ENCODE assay signal across 1 cellular context in the genomic region with DNA sequence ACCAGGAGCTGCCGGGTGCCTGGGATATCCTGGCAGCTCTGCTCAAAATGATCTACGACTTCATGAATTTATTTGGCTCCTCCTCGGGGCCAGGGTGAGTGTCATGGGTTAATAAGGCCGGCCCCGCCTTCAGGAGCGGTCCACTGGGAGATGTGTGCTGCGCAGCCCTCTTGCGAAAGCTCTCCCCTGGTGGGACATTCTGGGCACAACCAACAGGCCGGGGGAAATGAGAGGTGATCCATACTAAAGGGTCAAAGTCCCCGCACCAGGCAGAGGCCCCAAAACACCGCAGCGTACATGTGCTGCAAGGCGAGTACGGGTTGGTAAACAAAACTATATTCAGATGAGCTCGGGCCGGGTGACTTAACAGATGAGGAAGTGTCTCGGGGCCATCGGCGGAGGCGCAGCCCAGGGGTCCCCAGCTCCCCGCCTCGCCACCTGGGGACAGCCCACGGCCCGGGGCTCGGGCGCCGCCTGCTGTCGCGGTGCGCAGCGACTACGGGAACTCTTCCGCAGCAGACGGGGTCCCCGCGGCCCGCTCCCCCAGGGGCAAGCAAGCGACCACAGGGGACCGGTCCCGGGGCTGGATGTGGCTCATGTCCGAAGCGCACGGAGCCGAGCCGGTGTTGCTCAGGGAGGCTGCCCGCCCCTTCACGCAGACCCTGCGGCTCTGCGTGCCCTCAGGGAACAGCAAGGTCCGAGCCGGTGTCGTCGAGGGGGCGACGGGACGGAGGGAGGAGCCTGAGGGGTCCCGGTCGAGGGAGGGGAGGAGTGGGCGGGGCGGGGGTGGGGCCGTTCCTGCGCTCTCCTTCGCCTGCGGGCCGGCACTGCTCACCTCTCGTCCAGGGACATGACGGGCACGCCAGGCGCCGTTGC.
TF ChIP-seq lines count a peak whose summit lies in the region.

A gene with protein sequence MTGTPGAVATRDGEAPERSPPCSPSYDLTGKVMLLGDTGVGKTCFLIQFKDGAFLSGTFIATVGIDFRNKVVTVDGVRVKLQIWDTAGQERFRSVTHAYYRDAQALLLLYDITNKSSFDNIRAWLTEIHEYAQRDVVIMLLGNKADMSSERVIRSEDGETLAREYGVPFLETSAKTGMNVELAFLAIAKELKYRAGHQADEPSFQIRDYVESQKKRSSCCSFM (plus strand): TSS at position 834 of the 876 bp plus-strand sequence. CDS start 17 bp downstream, at position 851.

TF ChIP-seq in HepG2, 621 proteins besides CTCF, POLR2A, EP300 and RAD21 (continued from another document and continues in another):
- TF ChIP-seq FOXJ3 (CRISPR knock-in tag; IDR thresholded peaks at IDR 0.05; ENCODE audit: borderline replicate concordance) (peak; percentile 89; the same call in 1 of the 2 replicates), ZNF430 (CRISPR knock-in tag; IDR thresholded peaks at IDR 0.05) (peak; percentile 93; the same call in 1 of the 2 replicates), ELF3 (CRISPR knock-in tag; IDR thresholded peaks at IDR 0.05) (peak; percentile 85), TOPORS (CRISPR knock-in tag; IDR thresholded peaks at IDR 0.05) (peak; percentile 65; the same call in 1 of the 2 replicates), MTA1 (CRISPR knock-in tag; IDR thresholded peaks at IDR 0.05; ENCODE audit: borderline replicate concordance) (peak; percentile 81; the same call in 1 of the 2 replicates), ZFP37 (CRISPR knock-in tag; IDR thresholded peaks at IDR 0.05; ENCODE audit: borderline replicate concordance) (no peak), PRMT3 (CRISPR knock-in tag; IDR thresholded peaks at IDR 0.05; ENCODE audit: borderline replicate concordance, low read depth) (0 out of 2 replicates have a peak, but pooled peaks have one; percentile 31), DNMT1 (CRISPR knock-in tag; IDR thresholded peaks at IDR 0.05) (no peak), ISL2 (CRISPR knock-in tag; IDR thresholded peaks at IDR 0.05) (peak; percentile 85), ZNF20 (CRISPR knock-in tag; IDR thresholded peaks at IDR 0.05) (peak; percentile 100), RFX1 (IDR thresholded peaks at IDR 0.05) (no peak), ZSCAN29 (CRISPR knock-in tag; conservative IDR thresholded peaks at IDR 0.05) (0 out of 2 replicates have a peak, but pooled peaks have one; percentile 41), HNF4A (CRISPR knock-in tag; IDR thresholded peaks at IDR 0.05) (peak; percentile 99), TAF15 (IDR thresholded peaks at IDR 0.05; ENCODE audit: low read depth, low read length, poor library complexity, severe bottlenecking) (no peak), FOSL2 (CRISPR knock-in tag; IDR thresholded peaks at IDR 0.05) (peak; percentile 83), NFE2L2 (IDR thresholded peaks at IDR 0.05; ENCODE audit: low read length) (no peak; the same call in 1 of the 2 replicates), SAFB2 (CRISPR knock-in tag; IDR thresholded peaks at IDR 0.05; ENCODE audit: borderline replicate concordance, low read depth) (no peak), MXI1 (IDR thresholded peaks at IDR 0.05; ENCODE audit: borderline replicate concordance, low read depth, low read length) (peak; percentile 96; the same call in 2 of the 3 replicates), ZNF589 (CRISPR knock-in tag; conservative IDR thresholded peaks at IDR 0.05) (peak; percentile 62; the same call in 1 of the 2 replicates), PPARG (CRISPR knock-in tag; conservative IDR thresholded peaks at IDR 0.05) (peak; percentile 50; the same call in 1 of the 2 replicates), FOXA1 (IDR thresholded peaks at IDR 0.05) (no peak), FOXA1 (CRISPR knock-in tag; IDR thresholded peaks at IDR 0.05) (peak; percentile 72), ZMYM3 (CRISPR knock-in tag; IDR thresholded peaks at IDR 0.05) (peak; percentile 79), KDM4B (CRISPR knock-in tag; IDR thresholded peaks at IDR 0.05) (peak; percentile 78; the same call in 1 of the 2 replicates), ERF (CRISPR knock-in tag; IDR thresholded peaks at IDR 0.05) (peak; percentile 59; the same call in 1 of the 2 replicates)
- TF ChIP-seq, protein P1, sequence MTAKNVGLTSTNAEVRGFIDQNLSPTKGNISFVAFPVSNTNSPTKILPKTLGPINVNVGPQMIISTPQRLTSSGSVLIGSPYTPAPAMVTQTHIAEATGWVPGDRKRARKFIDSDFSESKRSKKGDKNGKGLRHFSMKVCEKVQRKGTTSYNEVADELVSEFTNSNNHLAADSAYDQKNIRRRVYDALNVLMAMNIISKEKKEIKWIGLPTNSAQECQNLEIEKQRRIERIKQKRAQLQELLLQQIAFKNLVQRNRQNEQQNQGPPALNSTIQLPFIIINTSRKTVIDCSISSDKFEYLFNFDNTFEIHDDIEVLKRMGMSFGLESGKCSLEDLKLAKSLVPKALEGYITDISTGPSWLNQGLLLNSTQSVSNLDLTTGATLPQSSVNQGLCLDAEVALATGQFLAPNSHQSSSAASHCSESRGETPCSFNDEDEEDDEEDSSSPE (CRISPR knock-in tag; IDR thresholded peaks at IDR 0.05), result peak; percentile 76
- TF ChIP-seq, protein P2, sequence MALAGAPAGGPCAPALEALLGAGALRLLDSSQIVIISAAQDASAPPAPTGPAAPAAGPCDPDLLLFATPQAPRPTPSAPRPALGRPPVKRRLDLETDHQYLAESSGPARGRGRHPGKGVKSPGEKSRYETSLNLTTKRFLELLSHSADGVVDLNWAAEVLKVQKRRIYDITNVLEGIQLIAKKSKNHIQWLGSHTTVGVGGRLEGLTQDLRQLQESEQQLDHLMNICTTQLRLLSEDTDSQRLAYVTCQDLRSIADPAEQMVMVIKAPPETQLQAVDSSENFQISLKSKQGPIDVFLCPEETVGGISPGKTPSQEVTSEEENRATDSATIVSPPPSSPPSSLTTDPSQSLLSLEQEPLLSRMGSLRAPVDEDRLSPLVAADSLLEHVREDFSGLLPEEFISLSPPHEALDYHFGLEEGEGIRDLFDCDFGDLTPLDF (CRISPR knock-in tag; IDR thresholded peaks at IDR 0.05), result no peak; the same call in 1 of the 2 replicates
- TF ChIP-seq, protein P3, sequence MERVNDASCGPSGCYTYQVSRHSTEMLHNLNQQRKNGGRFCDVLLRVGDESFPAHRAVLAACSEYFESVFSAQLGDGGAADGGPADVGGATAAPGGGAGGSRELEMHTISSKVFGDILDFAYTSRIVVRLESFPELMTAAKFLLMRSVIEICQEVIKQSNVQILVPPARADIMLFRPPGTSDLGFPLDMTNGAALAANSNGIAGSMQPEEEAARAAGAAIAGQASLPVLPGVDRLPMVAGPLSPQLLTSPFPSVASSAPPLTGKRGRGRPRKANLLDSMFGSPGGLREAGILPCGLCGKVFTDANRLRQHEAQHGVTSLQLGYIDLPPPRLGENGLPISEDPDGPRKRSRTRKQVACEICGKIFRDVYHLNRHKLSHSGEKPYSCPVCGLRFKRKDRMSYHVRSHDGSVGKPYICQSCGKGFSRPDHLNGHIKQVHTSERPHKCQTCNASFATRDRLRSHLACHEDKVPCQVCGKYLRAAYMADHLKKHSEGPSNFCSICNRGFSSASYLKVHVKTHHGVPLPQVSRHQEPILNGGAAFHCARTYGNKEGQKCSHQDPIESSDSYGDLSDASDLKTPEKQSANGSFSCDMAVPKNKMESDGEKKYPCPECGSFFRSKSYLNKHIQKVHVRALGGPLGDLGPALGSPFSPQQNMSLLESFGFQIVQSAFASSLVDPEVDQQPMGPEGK (CRISPR knock-in tag; IDR thresholded peaks at IDR 0.05), result peak; percentile 83
- TF ChIP-seq, protein P4, sequence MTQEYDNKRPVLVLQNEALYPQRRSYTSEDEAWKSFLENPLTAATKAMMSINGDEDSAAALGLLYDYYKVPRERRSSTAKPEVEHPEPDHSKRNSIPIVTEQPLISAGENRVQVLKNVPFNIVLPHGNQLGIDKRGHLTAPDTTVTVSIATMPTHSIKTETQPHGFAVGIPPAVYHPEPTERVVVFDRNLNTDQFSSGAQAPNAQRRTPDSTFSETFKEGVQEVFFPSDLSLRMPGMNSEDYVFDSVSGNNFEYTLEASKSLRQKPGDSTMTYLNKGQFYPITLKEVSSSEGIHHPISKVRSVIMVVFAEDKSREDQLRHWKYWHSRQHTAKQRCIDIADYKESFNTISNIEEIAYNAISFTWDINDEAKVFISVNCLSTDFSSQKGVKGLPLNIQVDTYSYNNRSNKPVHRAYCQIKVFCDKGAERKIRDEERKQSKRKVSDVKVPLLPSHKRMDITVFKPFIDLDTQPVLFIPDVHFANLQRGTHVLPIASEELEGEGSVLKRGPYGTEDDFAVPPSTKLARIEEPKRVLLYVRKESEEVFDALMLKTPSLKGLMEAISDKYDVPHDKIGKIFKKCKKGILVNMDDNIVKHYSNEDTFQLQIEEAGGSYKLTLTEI (CRISPR knock-in tag; conservative IDR thresholded peaks at IDR 0.05), result no peak
- TF ChIP-seq, protein P5, sequence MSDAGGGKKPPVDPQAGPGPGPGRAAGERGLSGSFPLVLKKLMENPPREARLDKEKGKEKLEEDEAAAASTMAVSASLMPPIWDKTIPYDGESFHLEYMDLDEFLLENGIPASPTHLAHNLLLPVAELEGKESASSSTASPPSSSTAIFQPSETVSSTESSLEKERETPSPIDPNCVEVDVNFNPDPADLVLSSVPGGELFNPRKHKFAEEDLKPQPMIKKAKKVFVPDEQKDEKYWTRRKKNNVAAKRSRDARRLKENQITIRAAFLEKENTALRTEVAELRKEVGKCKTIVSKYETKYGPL (CRISPR knock-in tag; IDR thresholded peaks at IDR 0.05), result no peak
- TF ChIP-seq, protein P6, sequence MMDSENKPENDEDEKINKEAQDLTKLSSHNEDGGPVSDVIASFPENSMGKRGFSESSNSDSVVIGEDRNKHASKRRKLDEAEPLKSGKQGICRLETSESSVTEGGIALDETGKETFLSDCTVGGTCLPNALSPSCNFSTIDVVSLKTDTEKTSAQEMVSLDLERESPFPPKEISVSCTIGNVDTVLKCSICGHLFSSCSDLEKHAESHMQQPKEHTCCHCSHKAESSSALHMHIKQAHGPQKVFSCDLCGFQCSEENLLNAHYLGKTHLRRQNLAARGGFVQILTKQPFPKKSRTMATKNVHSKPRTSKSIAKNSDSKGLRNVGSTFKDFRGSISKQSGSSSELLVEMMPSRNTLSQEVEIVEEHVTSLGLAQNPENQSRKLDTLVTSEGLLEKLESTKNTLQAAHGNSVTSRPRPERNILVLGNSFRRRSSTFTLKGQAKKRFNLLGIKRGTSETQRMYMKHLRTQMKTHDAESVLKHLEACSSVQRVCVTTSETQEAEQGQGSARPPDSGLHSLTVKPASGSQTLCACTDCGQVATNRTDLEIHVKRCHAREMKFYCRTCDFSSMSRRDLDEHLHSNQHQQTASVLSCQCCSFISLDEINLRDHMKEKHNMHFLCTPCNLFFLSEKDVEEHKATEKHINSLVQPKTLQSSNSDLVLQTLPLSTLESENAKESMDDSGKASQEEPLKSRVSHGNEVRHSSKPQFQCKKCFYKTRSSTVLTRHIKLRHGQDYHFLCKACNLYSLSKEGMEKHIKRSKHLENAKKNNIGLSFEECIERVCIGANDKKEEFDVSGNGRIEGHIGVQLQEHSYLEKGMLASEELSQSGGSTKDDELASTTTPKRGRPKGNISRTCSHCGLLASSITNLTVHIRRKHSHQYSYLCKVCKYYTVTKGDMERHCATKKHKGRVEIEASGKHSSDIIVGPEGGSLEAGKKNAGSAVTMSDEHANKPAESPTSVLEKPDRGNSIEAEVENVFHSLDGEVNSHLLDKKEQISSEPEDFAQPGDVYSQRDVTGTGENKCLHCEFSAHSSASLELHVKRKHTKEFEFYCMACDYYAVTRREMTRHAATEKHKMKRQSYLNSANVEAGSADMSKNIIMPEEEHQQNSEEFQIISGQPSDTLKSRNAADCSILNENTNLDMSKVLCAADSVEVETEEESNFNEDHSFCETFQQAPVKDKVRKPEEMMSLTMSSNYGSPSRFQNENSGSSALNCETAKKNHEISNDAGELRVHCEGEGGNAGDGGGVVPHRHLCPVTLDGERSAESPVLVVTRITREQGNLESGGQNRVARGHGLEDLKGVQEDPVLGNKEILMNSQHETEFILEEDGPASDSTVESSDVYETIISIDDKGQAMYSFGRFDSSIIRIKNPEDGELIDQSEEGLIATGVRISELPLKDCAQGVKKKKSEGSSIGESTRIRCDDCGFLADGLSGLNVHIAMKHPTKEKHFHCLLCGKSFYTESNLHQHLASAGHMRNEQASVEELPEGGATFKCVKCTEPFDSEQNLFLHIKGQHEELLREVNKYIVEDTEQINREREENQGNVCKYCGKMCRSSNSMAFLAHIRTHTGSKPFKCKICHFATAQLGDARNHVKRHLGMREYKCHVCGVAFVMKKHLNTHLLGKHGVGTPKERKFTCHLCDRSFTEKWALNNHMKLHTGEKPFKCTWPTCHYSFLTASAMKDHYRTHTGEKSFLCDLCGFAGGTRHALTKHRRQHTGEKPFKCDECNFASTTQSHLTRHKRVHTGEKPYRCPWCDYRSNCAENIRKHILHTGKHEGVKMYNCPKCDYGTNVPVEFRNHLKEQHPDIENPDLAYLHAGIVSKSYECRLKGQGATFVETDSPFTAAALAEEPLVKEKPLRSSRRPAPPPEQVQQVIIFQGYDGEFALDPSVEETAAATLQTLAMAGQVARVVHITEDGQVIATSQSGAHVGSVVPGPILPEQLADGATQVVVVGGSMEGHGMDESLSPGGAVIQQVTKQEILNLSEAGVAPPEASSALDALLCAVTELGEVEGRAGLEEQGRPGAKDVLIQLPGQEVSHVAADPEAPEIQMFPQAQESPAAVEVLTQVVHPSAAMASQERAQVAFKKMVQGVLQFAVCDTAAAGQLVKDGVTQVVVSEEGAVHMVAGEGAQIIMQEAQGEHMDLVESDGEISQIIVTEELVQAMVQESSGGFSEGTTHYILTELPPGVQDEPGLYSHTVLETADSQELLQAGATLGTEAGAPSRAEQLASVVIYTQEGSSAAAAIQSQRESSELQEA (CRISPR knock-in tag; IDR thresholded peaks at IDR 0.05; ENCODE audit: not compliant biosample characterization), result peak; percentile 48
- TF ChIP-seq, protein P7, sequence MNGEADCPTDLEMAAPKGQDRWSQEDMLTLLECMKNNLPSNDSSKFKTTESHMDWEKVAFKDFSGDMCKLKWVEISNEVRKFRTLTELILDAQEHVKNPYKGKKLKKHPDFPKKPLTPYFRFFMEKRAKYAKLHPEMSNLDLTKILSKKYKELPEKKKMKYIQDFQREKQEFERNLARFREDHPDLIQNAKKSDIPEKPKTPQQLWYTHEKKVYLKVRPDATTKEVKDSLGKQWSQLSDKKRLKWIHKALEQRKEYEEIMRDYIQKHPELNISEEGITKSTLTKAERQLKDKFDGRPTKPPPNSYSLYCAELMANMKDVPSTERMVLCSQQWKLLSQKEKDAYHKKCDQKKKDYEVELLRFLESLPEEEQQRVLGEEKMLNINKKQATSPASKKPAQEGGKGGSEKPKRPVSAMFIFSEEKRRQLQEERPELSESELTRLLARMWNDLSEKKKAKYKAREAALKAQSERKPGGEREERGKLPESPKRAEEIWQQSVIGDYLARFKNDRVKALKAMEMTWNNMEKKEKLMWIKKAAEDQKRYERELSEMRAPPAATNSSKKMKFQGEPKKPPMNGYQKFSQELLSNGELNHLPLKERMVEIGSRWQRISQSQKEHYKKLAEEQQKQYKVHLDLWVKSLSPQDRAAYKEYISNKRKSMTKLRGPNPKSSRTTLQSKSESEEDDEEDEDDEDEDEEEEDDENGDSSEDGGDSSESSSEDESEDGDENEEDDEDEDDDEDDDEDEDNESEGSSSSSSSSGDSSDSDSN (CRISPR knock-in tag; IDR thresholded peaks at IDR 0.05), result peak; percentile 63
